ENCODE assay signal across 1 cellular context in genomic region chr14:103847439-103847953, GRCh38.
TF ChIP-seq lines count a peak whose summit lies in the region.

Gene PPP1R13B, minus strand, starts transcription at chr14:103847575. Its CDS starts 268 bp downstream, at chr14:103847307.

TF ChIP-seq in GM12878, 131 proteins besides CTCF, POLR2A, EP300 and RAD21 (continued from another document):
- TF ChIP-seq ZBTB11 (CRISPR knock-in tag; IDR thresholded peaks at IDR 0.05): no peak
- no peak for TF ChIP-seq HSF1 (IDR thresholded peaks at IDR 0.05; ENCODE audit: low read depth, low read length)
- peak; percentile 74 for TF ChIP-seq TCF12 (IDR thresholded peaks at IDR 0.05; ENCODE audit: low read depth, low read length)
- TF ChIP-seq DPF2 (IDR thresholded peaks at IDR 0.05): peak; percentile 92
- no peak for TF ChIP-seq MYC (IDR thresholded peaks at IDR 0.05; ENCODE audit: insufficient read depth, insufficient read length, insufficient replicate concordance, low read length, severe bottlenecking)
- no peak for TF ChIP-seq SIX5 (IDR thresholded peaks at IDR 0.05; ENCODE audit: low read depth, low read length, severe bottlenecking)
- TF ChIP-seq SUPT20H (IDR thresholded peaks at IDR 0.05; ENCODE audit: borderline replicate concordance, control insufficient read depth, low read depth, low read length): no peak
- TF ChIP-seq CHD4 (IDR thresholded peaks at IDR 0.05): no peak
- TF ChIP-seq RELA (IDR thresholded peaks at IDR 0.05; ENCODE audit: borderline replicate concordance, partially characterized antibody): peak; percentile 33
- no peak for TF ChIP-seq BCL11A (IDR thresholded peaks at IDR 0.05; ENCODE audit: low read depth, low read length)
- TF ChIP-seq YY1 (IDR thresholded peaks at IDR 0.05; ENCODE audit: low read depth, low read length): no peak
- TF ChIP-seq ZNF622 (IDR thresholded peaks at IDR 0.05): no peak
- no peak for TF ChIP-seq SRF (IDR thresholded peaks at IDR 0.05; ENCODE audit: low read depth in 2 of 2, low read length in 2 of 2)
- no peak for TF ChIP-seq NR2C2 (IDR thresholded peaks at IDR 0.05; ENCODE audit: borderline replicate concordance, control insufficient read depth, insufficient read length, low read depth)
- no peak for TF ChIP-seq RELB (IDR thresholded peaks at IDR 0.05; ENCODE audit: low read depth)
- no peak for TF ChIP-seq SMARCA5 (IDR thresholded peaks at IDR 0.05)
- no peak for TF ChIP-seq CBX3 (IDR thresholded peaks at IDR 0.05; ENCODE audit: borderline replicate concordance, low read depth)
- TF ChIP-seq MYB (IDR thresholded peaks at IDR 0.05; ENCODE audit: borderline replicate concordance, low read depth, low read length): no peak
- TF ChIP-seq BHLHE40 (IDR thresholded peaks at IDR 0.05; ENCODE audit: borderline replicate concordance in 1 of 2, low read depth in 2 of 2, low read length in 1 of 2): peak; percentile 53 to 86; a peak in 2 of 4 replicates
- TF ChIP-seq ELK1 (IDR thresholded peaks at IDR 0.05; ENCODE audit: low read depth, low read length): no peak
- no peak for TF ChIP-seq ZZZ3 (IDR thresholded peaks at IDR 0.05; ENCODE audit: control insufficient read depth, insufficient read length, low read depth)
- peak; percentile 92; the same call in 1 of the 2 replicates for TF ChIP-seq GATAD2B (conservative IDR thresholded peaks at IDR 0.05; ENCODE audit: low read depth)
- TF ChIP-seq RB1 (IDR thresholded peaks at IDR 0.05; ENCODE audit: borderline replicate concordance): peak; percentile 75; the same call in 1 of the 2 replicates
- TF ChIP-seq MAX (IDR thresholded peaks at IDR 0.05; ENCODE audit: low read depth, low read length): no peak
- TF ChIP-seq ZBTB33 (IDR thresholded peaks at IDR 0.05): no peak
- no peak for TF ChIP-seq MTA2 (IDR thresholded peaks at IDR 0.05; ENCODE audit: low read depth)
- TF ChIP-seq ZNF274 (IDR thresholded peaks at IDR 0.05; ENCODE audit: insufficient read depth, insufficient read length): no peak
- TF ChIP-seq IRF4 (IDR thresholded peaks at IDR 0.05; ENCODE audit: low read depth, low read length): no peak
- peak; percentile 90 for TF ChIP-seq ZNF217 (IDR thresholded peaks at IDR 0.05)
- no peak for TF ChIP-seq BCL3 (IDR thresholded peaks at IDR 0.05; ENCODE audit: borderline replicate concordance, insufficient read depth, low read depth, low read length, poor library complexity, severe bottlenecking)
- TF ChIP-seq ZBED1 (IDR thresholded peaks at IDR 0.05; ENCODE audit: borderline replicate concordance): no peak
- peak; percentile 12 to 90 for TF ChIP-seq EGR1 (IDR thresholded peaks at IDR 0.05; ENCODE audit: borderline replicate concordance in 1 of 2, low read depth in 2 of 2, low read length in 2 of 2)
- no peak for TF ChIP-seq NR2C1 (IDR thresholded peaks at IDR 0.05)
- TF ChIP-seq SREBF1 (IDR thresholded peaks at IDR 0.05; ENCODE audit: low read length): no peak
- TF ChIP-seq ETV6 (conservative IDR thresholded peaks at IDR 0.05 in 1 of 2, IDR thresholded peaks at IDR 0.05 in 1 of 2; ENCODE audit: borderline replicate concordance in 1 of 2, low read depth in 1 of 2): no peak
- TF ChIP-seq CHD2 (IDR thresholded peaks at IDR 0.05; ENCODE audit: borderline replicate concordance, low read depth, low read length): peak; percentile 67; the same call in 1 of the 2 replicates
- TF ChIP-seq TCF3 (IDR thresholded peaks at IDR 0.05; ENCODE audit: borderline replicate concordance, insufficient read depth, low read depth, low read length): peak; percentile 81
- no peak for TF ChIP-seq PBX3 (IDR thresholded peaks at IDR 0.05; ENCODE audit: insufficient replicate concordance, low read depth, low read length)
- TF ChIP-seq JUND (IDR thresholded peaks at IDR 0.05; ENCODE audit: low read depth, low read length): no peak
- TF ChIP-seq CREB1 (IDR thresholded peaks at IDR 0.05; ENCODE audit: low read depth): no peak
TF ChIP-seq in GM12878: peak in this region for 15.
